ENCODE assay signal across 1 cellular context in genomic region chr11:61673946-61674467, GRCh38. TPM values are rescaled to one million over a fixed set of nuclear protein-coding genes. Genes with fewer than 3 reads are reported as not detected.
"Had no signal": no experiment of that assay in that cellular context is flagged by ENCODE, and none has a peak within 500 bp of the region (broad histone marks: within the 10 kb centered on the region; RNA-seq: fewer than 3 reads in every experiment).

No MANE protein-coding gene starts in this region.

RNA-seq across cellular contexts. Expression of gene DAGLA, which starts 6.2 kb away (rescaled TPM):
- polyA plus RNA-seq: immature natural killer cell had no signal
